In genomic region chr7:116445447-116445846, GRCh38 we compare ENCODE assay signal across 16 cellular contexts. TPM values are rescaled to one million over a fixed set of nuclear protein-coding genes. Genes with fewer than 3 reads are reported as not detected.
"Had no signal": no experiment of that assay in that cellular context is flagged by ENCODE, and none has a peak within 500 bp of the region (broad histone marks: within the 10 kb centered on the region; RNA-seq: fewer than 3 reads in every experiment).

No MANE protein-coding gene starts in this region.

- H3K36me3 ChIP-seq: left lung, neural progenitor cell, thoracic aorta had no signal

- H2AFZ ChIP-seq: neural progenitor cell had no signal

- H3K9ac ChIP-seq: neural progenitor cell had no signal

- DNase-seq: activated CD4-positive, alpha-beta T cell treated with anti-CD3 and anti-CD28 coated beads, Interleukin-2, amount 10 ng/mL, durations not matched to agents 24 days and 14 days; activated CD8-positive, alpha-beta memory T cell treated with anti-CD3 and anti-CD28 coated beads, Interleukin-2, amount 50 U/mL, for 4 hours; activated CD8-positive, alpha-beta T cell treated with anti-CD3 and anti-CD28 coated beads, Interleukin-2, amount 10 ng/mL, durations not matched to agents 7 days and 5 days; activated gamma-delta T cell; activated T-cell treated with anti-CD3 and anti-CD28 coated beads, Interleukin-2, amount 50 U/mL, for 48 hours; amniotic stem cell; body of pancreas; caudate nucleus; left lung; mammary epithelial cell; stimulated activated CD4-positive, alpha-beta T cell treated with anti-CD3 and anti-CD28 coated beads, Interleukin-12 subunit alpha, Interleukin-12 subunit beta, amount 100 ng/mL, for 4 hours; stimulated activated CD4-positive, alpha-beta T cell treated with anti-CD3 and anti-CD28 coated beads, Interleukin-2, amount 100 ng/mL, for 24 hours had no signal

- H3K4me3 ChIP-seq: body of pancreas, left lung, neural progenitor cell, thoracic aorta had no signal

- H3K27me3 ChIP-seq: body of pancreas, left lung, neural progenitor cell had no signal

- ATAC-seq: activated CD8-positive, alpha-beta T cell treated with anti-CD3 and anti-CD28 coated beads, Interleukin-2, amount 10 ng/mL, durations not matched to agents 7 days and 5 days; activated naive CD4-positive, alpha-beta T cell treated with anti-CD3 and anti-CD28 coated beads, Interleukin-2, amount 50 U/mL, for 72 hours; body of pancreas; esophagus mucosa; left lung had no signal

- H3K4me1 ChIP-seq: body of pancreas had no signal

- H3K9me3 ChIP-seq: body of pancreas, left lung, thoracic aorta had no signal

- H3K4me2 ChIP-seq: neural progenitor cell had no signal

- H3K27ac ChIP-seq: body of pancreas, left lung, neural progenitor cell had no signal

RNA-seq across cellular contexts. Expression of gene CAV2, which starts 54.1 kb away (rescaled TPM):
- total RNA-seq: activated CD4-positive, alpha-beta T cell treated with anti-CD3 and anti-CD28 coated beads, Interleukin-2, amount 10 ng/mL, durations not matched to agents 24 days and 14 days; activated CD8-positive, alpha-beta T cell treated with anti-CD3 and anti-CD28 coated beads, Interleukin-2, amount 10 ng/mL, durations not matched to agents 7 days and 5 days had no signal
